Comparison of ENCODE assay signal across 7 cellular contexts in genomic region chrX:153554519-153555167, GRCh38. TPM values are rescaled to one million over a fixed set of nuclear protein-coding genes. Genes with fewer than 3 reads are reported as not detected.
DNase-seq lines count a peak whose midpoint lies in the region; ATAC-seq, FAIRE-seq and TF ChIP-seq lines count a peak whose summit lies in the region.

No MANE protein-coding gene starts in this region.

- H3K27me3 ChIP-seq in Loucy (ENCODE audit: insufficient read depth, low read length, poor library complexity, severe bottlenecking) (no peaks in the 10 kb centered on the region), K562 (ENCODE audit: control insufficient read depth in 2 of 2, insufficient read depth in 2 of 2, low read length in 2 of 2) (peaks cover 31 to 80% of the 10 kb centered on the region in 2 experiments)

- no peaks in the 10 kb centered on the region for H3F3A ChIP-seq in Loucy (ENCODE audit: low read depth)

- no peaks in the 10 kb centered on the region for H3K9me2 ChIP-seq in Loucy (replicated peaks; ENCODE audit: low read depth, low read length)

- H3K79me2 ChIP-seq in Loucy (ENCODE audit: insufficient read depth, low read length) (no peaks in the 10 kb centered on the region), K562 (ENCODE audit: control insufficient read depth, insufficient read depth, low read length) (no peaks in the 10 kb centered on the region)

- H4K20me1 ChIP-seq in Loucy (ENCODE audit: insufficient read depth, low read length, poor library complexity, severe bottlenecking) (no peaks in the 10 kb centered on the region), K562 (replicated peaks; ENCODE audit: control insufficient read depth, insufficient read depth, low read length) (no peaks in the 10 kb centered on the region)

- no peaks in the 10 kb centered on the region for H3K36me3 ChIP-seq in Loucy (ENCODE audit: insufficient read depth, low read length)
- H3K36me3 ChIP-seq in K562 (ENCODE audit: control insufficient read depth, insufficient read depth, low read length): no peaks in the 10 kb centered on the region

- no peak overlapping the region for H3K9ac ChIP-seq in Loucy (ENCODE audit: low read depth, low read length, poor library complexity, severe bottlenecking)
- no peak overlapping the region for H3K9ac ChIP-seq in K562 (ENCODE audit: insufficient read depth in 1 of 2, low read depth in 2 of 2, low read length in 2 of 2)

- no peak for TF ChIP-seq POLR2A in K562 (conservative IDR thresholded peaks at IDR 0.05)

- peak; percentile 68 for FAIRE-seq in K562 (lab: Jason Lieb, UNC)

- 9% methylated on average over 11 of the region's 17 CpGs for WGBS in K562 (ENCODE audit: insufficient coverage, low coverage, missing lambda C conversion rate)

- H3K27ac ChIP-seq in K562 (ENCODE audit: extremely low read depth, low read depth, low read length): no peak overlapping the region

- intact Hi-C loops in K562 (cut with micrococcal nuclease): loop anchor here (1.0 to 5.0 kb wide), 4 partner anchors 15 to 113 kb away; partner anchors contain the start of gene DUSP9

- TF ChIP-seq CTCF in Loucy (conservative IDR thresholded peaks at IDR 0.05; ENCODE audit: low read length): peak; percentile 65
- TF ChIP-seq CTCF in K562 (IDR thresholded peaks at IDR 0.05 in 2 of 3, conservative IDR thresholded peaks at IDR 0.05 in 1 of 3; ENCODE audit: insufficient read depth in 2 of 3, low read depth in 1 of 3, low read length in 3 of 3): peak; percentile 76 to 87 (median 81)

- no peak for TF ChIP-seq EP300 in K562 (IDR thresholded peaks at IDR 0.05; ENCODE audit: low read length)

- POLR2A ChIA-PET in K562 (lab: Yijun Ruan, JAX): interaction anchor here (0.6 to 1.0 kb wide), 3 partner anchors 10 to 15 kb away, joined by 3 to 5 read pairs (median 3); no protein-coding TSS in a partner anchor

- ATAC-seq in K562: peak; percentile 92

- no peak overlapping the region for H3K4me2 ChIP-seq in Loucy (ENCODE audit: low read depth, low read length, poor library complexity, severe bottlenecking)
- H3K4me2 ChIP-seq in K562 (ENCODE audit: insufficient read depth, low read length): no peak overlapping the region

- no peaks in the 10 kb centered on the region for H3K9me1 ChIP-seq in K562 (ENCODE audit: control insufficient read depth, insufficient read depth, low read length)

- H3K4me3 ChIP-seq in Loucy (ENCODE audit: low read length, poor library complexity, severe bottlenecking) (no peak overlapping the region), K562 (no peak overlapping the region)

- H3K9me3 ChIP-seq in Loucy (ENCODE audit: insufficient read depth, low read depth, low read length) (no peaks in the 10 kb centered on the region), K562 (replicated peaks; ENCODE audit: control insufficient read depth, insufficient read depth, low read depth, low read length) (no peaks in the 10 kb centered on the region)

- CTCF ChIA-PET in K562 (lab: Yijun Ruan, JAX; ENCODE audit: low intra/inter-chr PET ratio): interaction anchor here (0.7 to 2.0 kb wide), 5 partner anchors 14 to 113 kb away, joined by 3 to 12 read pairs (median 3); no protein-coding TSS in a partner anchor

- DNase-seq in GM04504 (ENCODE audit: low read depth): peak; percentile 11
- DNase-seq in UCSD-AML1 (lab: John Stamatoyannopoulos, UW; ENCODE audit: unreplicated experiment): peak; percentile 75
- peak; percentile 68 to 75 (median 68) for DNase-seq in K562 (ENCODE audit: extremely low read depth in 1 of 4, low spot score in 3 of 4)
- DNase-seq in iPS-NIHi7 (ENCODE audit: extremely low spot score): peak; percentile 78
- peak; percentile 69 for DNase-seq in stimulated activated CD4-positive, alpha-beta T cell treated with anti-CD3 and anti-CD28 coated beads, Interleukin-15, amount 100 ng/mL, for 24 hours
- DNase-seq in KG1 (lab: John Stamatoyannopoulos, UW): no peak

- H3K4me1 ChIP-seq in Loucy (ENCODE audit: insufficient read depth, low read length, poor library complexity, severe bottlenecking): peaks cover 5% of the 10 kb centered on the region
- H3K4me1 ChIP-seq in K562 (replicated peaks in 1 of 2; ENCODE audit: control insufficient read depth in 2 of 2, insufficient read depth in 2 of 2, low read length in 2 of 2): peaks cover 0 to 27% of the 10 kb centered on the region in 2 experiments; a peak in 2 of 5 replicates

- H2AFZ ChIP-seq in Loucy (ENCODE audit: low read length) (no peak overlapping the region), K562 (ENCODE audit: low read depth, low read length) (no peak overlapping the region)

- no TSS peak for BruUV-seq in K562 (replicated peaks; lab: Mats Ljungman, UMichigan)

- in situ Hi-C loops in K562 (cut with MboI): loop anchor here (5.0 kb wide), 1 partner anchor 113 kb away; no protein-coding TSS in a partner anchor

- TF ChIP-seq RAD21 in K562 (CRISPR knock-in tag; conservative IDR thresholded peaks at IDR 0.05 in 1 of 2, IDR thresholded peaks at IDR 0.05 in 1 of 2): peak; percentile 41 to 75

TF ChIP-seq in K562, 482 proteins besides CTCF, POLR2A, EP300 and RAD21 (continues in another document):
- 0 out of 2 replicates have a peak, but pooled peaks have one; percentile 17 for TF ChIP-seq MYC (IDR thresholded peaks at IDR 0.05; ENCODE audit: low read depth, low read length)
- no peak for TF ChIP-seq MYC (CRISPR knock-in tag; IDR thresholded peaks at IDR 0.05; ENCODE audit: borderline replicate concordance, low read depth)
- peak; percentile 64 for TF ChIP-seq CREM (IDR thresholded peaks at IDR 0.05; ENCODE audit: low read depth)
- 0 out of 2 replicates have a peak, but pooled peaks have one; percentile 21 for TF ChIP-seq ZFX (CRISPR knock-in tag; IDR thresholded peaks at IDR 0.05)
- no peak for TF ChIP-seq TAF15 (IDR thresholded peaks at IDR 0.05; ENCODE audit: low read depth, low read length)
- TF ChIP-seq ZBTB1 (CRISPR knock-in tag; IDR thresholded peaks at IDR 0.05; ENCODE audit: borderline replicate concordance, low read depth): no peak
- TF ChIP-seq SMC3 (conservative IDR thresholded peaks at IDR 0.05; ENCODE audit: insufficient read depth, low read depth, low read length): peak; percentile 55

RNA-seq across cellular contexts. Expression of gene ATP2B3, which starts 37.2 kb away (rescaled TPM):
- total RNA-seq in K562 (2011; cell fraction: chromatin; rRNA removed; ENCODE audit: low replicate concordance): not detected in 2 replicates
- total RNA-seq in K562 (2011; cell fraction: nucleolus; rRNA removed): not detected in 2 replicates
- total RNA-seq in K562 (2011; cell fraction: nucleoplasm; rRNA removed): not detected in 2 replicates
- total RNA-seq in K562 (2014; rRNA removed) (not detected in 2 replicates), K562 (2014; rRNA removed; fragmentation: Illumina TruSeq; extraction: Trizol) (not detected in 2 replicates), K562 (2015; rRNA removed; fragmentation: Illumina TruSeq; extraction: Trizol) (not detected in 2 replicates), K562 (2021) (not detected in 2 replicates)
- polyA plus RNA-seq in K562 (2011; rRNA removed) (0.04 TPM in 1 of 2 replicates, not detected in the other), K562 (2014; fragmentation: Illumina TruSeq; extraction: Trizol) (not detected in 2 replicates), K562 (2014; fragmentation: Nextera tagmentation; extraction: Ambion mirVana) (under 1 TPM in 1 of 2 experiments, not detected in 1; 0.04 TPM), K562 (2014; rRNA removed) (0.04 TPM in 1 of 2 replicates, not detected in the other)
- 0.03 and 0.07 TPM in 2 replicates for polyA plus RNA-seq in K562 (2011; cell fraction: cytosol; rRNA removed)
- 0.04 and 0.06 TPM in 2 replicates for polyA plus RNA-seq in K562 (2011; cell fraction: nucleus; rRNA removed)
- 0.01 and 0.07 TPM in 2 replicates for polyA plus RNA-seq in K562 (2012)
- not detected in 2 replicates for polyA minus RNA-seq in K562 (2011; rRNA and poly(A)+ RNA removed)
- not detected in 2 replicates for polyA minus RNA-seq in K562 (2011; cell fraction: cytosol; rRNA and poly(A)+ RNA removed)
- polyA minus RNA-seq in K562 (2011; cell fraction: nucleus; rRNA and poly(A)+ RNA removed): not detected in 2 replicates

RNA-seq across cellular contexts. Expression of gene CCNQ, which starts 44.3 kb away (rescaled TPM):
- total RNA-seq in K562 (2011; cell fraction: chromatin; rRNA removed; ENCODE audit: low replicate concordance): 9.4 and 14.9 TPM in 2 replicates
- 13.5 and 17.1 TPM in 2 replicates for total RNA-seq in K562 (2011; cell fraction: nucleolus; rRNA removed)
- 12.1 and 14.7 TPM in 2 replicates for total RNA-seq in K562 (2011; cell fraction: nucleoplasm; rRNA removed)
- total RNA-seq in K562 (2014; rRNA removed) (53.8 and 59.5 TPM in 2 replicates), K562 (2014; rRNA removed; fragmentation: Illumina TruSeq; extraction: Trizol) (11.6 and 12.8 TPM in 2 replicates), K562 (2015; rRNA removed; fragmentation: Illumina TruSeq; extraction: Trizol) (27.0 and 30.0 TPM in 2 replicates), K562 (2021) (25.3 and 28.5 TPM in 2 replicates)
- polyA plus RNA-seq in K562 (2011; rRNA removed) (25.3 and 32.9 TPM in 2 replicates), K562 (2014; fragmentation: Illumina TruSeq; extraction: Trizol) (18.0 and 18.2 TPM in 2 replicates), K562 (2014; fragmentation: Nextera tagmentation; extraction: Ambion mirVana) (1 to 10 TPM in 1 of 2 experiments, under 1 TPM in 1; 0.92 to 1.6 TPM), K562 (2014; rRNA removed) (35.9 and 47.3 TPM in 2 replicates)
- polyA plus RNA-seq in K562 (2011; cell fraction: cytosol; rRNA removed): 46.4 and 64.2 TPM in 2 replicates
- polyA plus RNA-seq in K562 (2011; cell fraction: nucleus; rRNA removed): 20.0 and 22.0 TPM in 2 replicates
- 19.7 and 27.3 TPM in 2 replicates for polyA plus RNA-seq in K562 (2012)
- polyA minus RNA-seq in K562 (2011; rRNA and poly(A)+ RNA removed): 10.7 and 11.7 TPM in 2 replicates
- polyA minus RNA-seq in K562 (2011; cell fraction: cytosol; rRNA and poly(A)+ RNA removed): 12.9 and 16.4 TPM in 2 replicates
- 4.2 and 6.2 TPM in 2 replicates for polyA minus RNA-seq in K562 (2011; cell fraction: nucleus; rRNA and poly(A)+ RNA removed)

RNA-seq across cellular contexts. Expression of gene BGN, which starts 59.9 kb away (rescaled TPM):
- not detected in 2 replicates for total RNA-seq in K562 (2011; cell fraction: chromatin; rRNA removed; ENCODE audit: low replicate concordance)
- total RNA-seq in K562 (2011; cell fraction: nucleolus; rRNA removed): not detected in 2 replicates
- total RNA-seq in K562 (2011; cell fraction: nucleoplasm; rRNA removed): not detected in 2 replicates
- total RNA-seq in K562 (2014; rRNA removed) (not detected in 2 replicates), K562 (2014; rRNA removed; fragmentation: Illumina TruSeq; extraction: Trizol) (not detected in 2 replicates), K562 (2015; rRNA removed; fragmentation: Illumina TruSeq; extraction: Trizol) (not detected in 2 replicates), K562 (2021) (0.11 TPM in 2 replicates)
- polyA plus RNA-seq in K562 (2011; rRNA removed) (not detected in 2 replicates), K562 (2014; fragmentation: Illumina TruSeq; extraction: Trizol) (not detected in 2 replicates), K562 (2014; fragmentation: Nextera tagmentation; extraction: Ambion mirVana) (not detected), K562 (2014; rRNA removed) (not detected in 2 replicates)
- polyA plus RNA-seq in K562 (2011; cell fraction: cytosol; rRNA removed): 0.04 and 0.06 TPM in 2 replicates
- not detected in 2 replicates for polyA plus RNA-seq in K562 (2011; cell fraction: nucleus; rRNA removed)
- polyA plus RNA-seq in K562 (2012): not detected in 2 replicates
- polyA minus RNA-seq in K562 (2011; rRNA and poly(A)+ RNA removed): not detected in 2 replicates
- not detected in 2 replicates for polyA minus RNA-seq in K562 (2011; cell fraction: cytosol; rRNA and poly(A)+ RNA removed)
- polyA minus RNA-seq in K562 (2011; cell fraction: nucleus; rRNA and poly(A)+ RNA removed): not detected in 2 replicates
